8 cellular contexts compared by ENCODE assay signal in genomic region chr1:35557118-35557610, GRCh38. TPM values are rescaled to one million over a fixed set of nuclear protein-coding genes. Genes with fewer than 3 reads are reported as not detected.
A peak's percentile ranks its signal among the peaks of the same experiment; 100 is the strongest.
DNase-seq lines count a peak whose midpoint lies in the region; ATAC-seq and TF ChIP-seq lines count a peak whose summit lies in the region.

Gene KIAA0319L (minus strand): TSS chr1:35557403. CDS start chr1:35554491, 2,912 bp downstream.

- H3K4me3 ChIP-seq in ectodermal cell (ENCODE audit: insufficient read depth, low read depth, low read length): peak within 1 kb of the TSS; percentile 91
- peak within 1 kb of the TSS; percentile 85 for H3K4me3 ChIP-seq in lower lobe of right lung

- no peak for TF ChIP-seq RAD21 in Ishikawa (IDR thresholded peaks at IDR 0.05; ENCODE audit: low read depth)

- H3K36me3 ChIP-seq in ectodermal cell (ENCODE audit: control insufficient read depth, insufficient read depth, low read length): peaks cover 15% of the 10 kb centered on the region
- peaks cover 17% of the 10 kb centered on the region for H3K36me3 ChIP-seq in lower lobe of right lung

- peak within 1 kb of the TSS; percentile 90 for H3K27ac ChIP-seq in ectodermal cell (ENCODE audit: insufficient read depth, low read depth, low read length, poor library complexity, severe bottlenecking)
- H3K27ac ChIP-seq in lower lobe of right lung: peak within 1 kb of the TSS; percentile 96

- no peak for TF ChIP-seq EP300 in Ishikawa (IDR thresholded peaks at IDR 0.05; ENCODE audit: borderline replicate concordance)

- H3K4me1 ChIP-seq in ectodermal cell (ENCODE audit: control insufficient read depth, insufficient read depth, low read length): peaks cover 13% of the 10 kb centered on the region
- peaks cover 52% of the 10 kb centered on the region for H3K4me1 ChIP-seq in lower lobe of right lung

- H3K9me3 ChIP-seq in ectodermal cell (ENCODE audit: control insufficient read depth, low read length) (no peaks in the 10 kb centered on the region), lower lobe of right lung (no peaks in the 10 kb centered on the region)

- peak; percentile 64 for DNase-seq in activated gamma-delta T cell (lab: John Stamatoyannopoulos, UW)
- DNase-seq in activated gamma-delta T cell treated with Interleukin-2 at 50 U/mL for 16 hours: no peak
- DNase-seq in SK-N-DZ (ENCODE audit: low spot score): peak; percentile 87
- DNase-seq in lower lobe of right lung: peak; percentile 92
- DNase-seq in superior temporal gyrus (ENCODE audit: extremely low spot score): peak; percentile 90

- WGBS in ectodermal cell, 2 experiments: 0% methylated on average over 36 to 39 of the region's 39 CpGs

- TF ChIP-seq CTCF in lower lobe of right lung (IDR thresholded peaks at IDR 0.05): no peak

- no peaks in the 10 kb centered on the region for H3K27me3 ChIP-seq in ectodermal cell (ENCODE audit: control insufficient read depth, insufficient read depth, low read length, poor library complexity, severe bottlenecking)
- no peaks in the 10 kb centered on the region for H3K27me3 ChIP-seq in lower lobe of right lung (ENCODE audit: low read depth)

- intact Hi-C loops in lower lobe of right lung (cut with DNase I): loop anchor here (10.0 kb wide), 1 partner anchor 102 kb away; no protein-coding TSS in a partner anchor

- ATAC-seq in GM21825 (IDR thresholded peaks at IDR 0.05; ENCODE audit: unreplicated experiment) (peak; percentile 69), lower lobe of right lung (peak; percentile 91 to 92)

TF ChIP-seq in Ishikawa, 13 proteins besides CTCF, POLR2A, EP300 and RAD21:
- TF ChIP-seq FOXM1 (IDR thresholded peaks at IDR 0.05; ENCODE audit: borderline replicate concordance, low read depth) (no peak), TCF12 (IDR thresholded peaks at IDR 0.05; ENCODE audit: low read depth) (peak; percentile 57), TAF1 (IDR thresholded peaks at IDR 0.05; ENCODE audit: low read depth) (0 out of 2 replicates have a peak, but pooled peaks have one; percentile 7), EGR1 (IDR thresholded peaks at IDR 0.05) (no peak), NFIC (IDR thresholded peaks at IDR 0.05) (no peak; the same call in 1 of the 2 replicates), REST (IDR thresholded peaks at IDR 0.05; ENCODE audit: low read depth) (peak; percentile 66), ZBTB7A (IDR thresholded peaks at IDR 0.05; ENCODE audit: low read depth) (peak; percentile 43; the same call in 1 of the 2 replicates), YY1 (IDR thresholded peaks at IDR 0.05; ENCODE audit: low read depth) (no peak)
TF ChIP-seq in Ishikawa: peak in this region for 4.

RNA-seq across cellular contexts. Expression of gene KIAA0319L, which starts in this region (rescaled TPM):
- 25.4 and 28.4 TPM in 2 replicates for polyA plus RNA-seq in SK-N-DZ (2014; cell fraction: cytosol; rRNA removed)
- 28.3 and 52.9 TPM in 2 replicates for polyA plus RNA-seq in SK-N-DZ (2014; cell fraction: nucleus; rRNA removed)
- 64.5 TPM for polyA plus RNA-seq in ectodermal cell (2013, experiment 1 of 4)
- 68.6 TPM for polyA plus RNA-seq in ectodermal cell (2013, experiment 2 of 4)
- polyA plus RNA-seq in ectodermal cell (2013, experiment 3 of 4): 51.6 TPM
- polyA plus RNA-seq in ectodermal cell (2013, experiment 4 of 4): 59.5 TPM
- 79.6 TPM for total RNA-seq in lower lobe of right lung
